ENCODE assay signal across 9 cellular contexts in the genomic region with DNA sequence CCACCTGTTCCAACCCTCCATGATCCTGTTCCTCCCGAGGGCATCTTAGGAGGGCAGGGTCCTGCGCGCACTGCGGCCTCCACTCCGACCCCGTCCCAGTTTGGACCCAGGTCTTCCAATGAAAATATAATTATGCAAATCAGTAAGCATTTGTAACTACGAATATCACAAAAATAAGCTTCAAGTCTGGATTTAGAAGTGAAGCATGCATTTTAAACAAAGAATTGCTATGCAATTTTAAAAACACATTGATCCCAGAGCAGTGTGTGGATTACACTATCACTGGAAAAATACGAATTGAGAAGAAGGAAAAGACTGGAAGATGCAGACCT. TPM values are rescaled to one million over a fixed set of nuclear protein-coding genes. Genes with fewer than 3 reads are reported as not detected.
A peak's percentile ranks its signal among the peaks of the same experiment; 100 is the strongest.
DNase-seq lines count a peak whose midpoint lies in the region; ATAC-seq, FAIRE-seq and TF ChIP-seq lines count a peak whose summit lies in the region.
"Had no signal": no experiment of that assay in that cellular context is flagged by ENCODE, and none has a peak within 500 bp of the region (broad histone marks: within the 10 kb centered on the region; RNA-seq: fewer than 3 reads in every experiment).

No MANE protein-coding gene starts in this region.

- H2BK20ac ChIP-seq in H1 (ENCODE audit: low read length) = no peak overlapping the region

- POLR2A ChIA-PET in H1 (lab: Charles Lee; ENCODE audit: partially characterized antibody) = interaction anchor here (0.6 to 2.4 kb wide), 9 partner anchors 9 to 790 kb away, joined by 3 to 18 read pairs (median 4); no protein-coding TSS in a partner anchor

- peak overlapping the region; percentile 87 to 98 (median 98) for H3K4me3 Mint-ChIP-seq in CD4-positive, CD25-positive, alpha-beta regulatory T cell

- H4K91ac ChIP-seq in H1 (replicated peaks; ENCODE audit: insufficient read length, low read length) = no peak overlapping the region

- no peak for TF ChIP-seq RAD21 in H1 (IDR thresholded peaks at IDR 0.05 in 1 of 2, conservative IDR thresholded peaks at IDR 0.05 in 1 of 2; ENCODE audit: low read depth in 2 of 2, low read length in 2 of 2)

- H3K36me3 Mint-ChIP-seq in CD4-positive, CD25-positive, alpha-beta regulatory T cell = peaks cover 17% of the 10 kb centered on the region

- peaks cover under 1% of the 10 kb centered on the region for H3K27me3 Mint-ChIP-seq in CD4-positive, CD25-positive, alpha-beta regulatory T cell

- no peak overlapping the region for H2BK15ac ChIP-seq in H1 (ENCODE audit: low read length)

- CTCF ChIA-PET in H1 (lab: Charles Lee; ENCODE audit: partially characterized antibody) = interaction anchor here (1.1 to 3.4 kb wide), 4 partner anchors 11 to 84 kb away, joined by 3 to 11 read pairs (median 7); no protein-coding TSS in a partner anchor

- TF ChIP-seq CTCF in NB4 (IDR thresholded peaks at IDR 0.05; ENCODE audit: low read depth, low read length) (no peak), H1 (IDR thresholded peaks at IDR 0.05; ENCODE audit: control extremely low read depth in 1 of 3, insufficient read depth in 1 of 3, low read depth in 1 of 3, low read length in 3 of 3) (no peak)

- peaks cover 55% of the 10 kb centered on the region for H3K4me1 ChIP-seq in CD4-positive, CD25-positive, alpha-beta regulatory T cell (ENCODE audit: control insufficient read depth, insufficient read depth, low read length, poor library complexity, severe bottlenecking)
- H3K4me1 ChIP-seq in H1 (replicated peaks in 1 of 4; ENCODE audit: control insufficient read depth in 3 of 4, insufficient read depth in 4 of 4, low read length in 3 of 4) (peaks cover 0 to 8% (median 4%) of the 10 kb centered on the region in 4 experiments; a peak in 4 of 7 replicates), neuron (ENCODE audit: insufficient read depth, low read length) (peaks cover 32% of the 10 kb centered on the region)

- no peak overlapping the region for H4K5ac ChIP-seq in H1 (ENCODE audit: insufficient read length, low read depth, low read length)

- TF ChIP-seq POLR2A in NB4 (IDR thresholded peaks at IDR 0.05; ENCODE audit: extremely low read depth, insufficient read length) = no peak
- TF ChIP-seq POLR2A in H1 (IDR thresholded peaks at IDR 0.05; ENCODE audit: control extremely low read depth in 1 of 2, low read depth in 2 of 2, low read length in 2 of 2) = no peak

- no peak overlapping the region for H2BK12ac ChIP-seq in H1 (ENCODE audit: low read depth, low read length)

- H3K4me2 ChIP-seq in H1 (ENCODE audit: insufficient read depth in 1 of 2, low read depth in 2 of 2, low read length in 2 of 2) = peak overlapping the region; percentile 66 to 94

- H2BK120ac ChIP-seq in H1 (replicated peaks; ENCODE audit: low read depth, low read length) = no peak overlapping the region

- peak overlapping the region; percentile 94 for H2BK5ac ChIP-seq in H1 (ENCODE audit: low read depth, low read length)

- no peak for DNase-seq in CD4-positive, CD25-positive, alpha-beta regulatory T cell
- DNase-seq in NB4 (ENCODE audit: low read depth) = no peak
- DNase-seq in H1 (ENCODE audit: low read depth in 1 of 2, low spot score in 2 of 2) = no peak
- no peak for DNase-seq in NCI-H526 (lab: John Stamatoyannopoulos, UW)
- DNase-seq in NCI-H2171 (lab: John Stamatoyannopoulos, UW) = no peak

- H3K79me2 ChIP-seq in H1 (ENCODE audit: control insufficient read depth in 1 of 2, insufficient read depth in 2 of 2, low read length in 2 of 2) = peaks cover 5 to 13% of the 10 kb centered on the region in 2 experiments; a peak in 2 of 4 replicates

- H3K56ac ChIP-seq in H1 (replicated peaks; ENCODE audit: insufficient read length, low read depth, low read length) = no peak overlapping the region

- H3K27me3 ChIP-seq in CD4-positive, CD25-positive, alpha-beta regulatory T cell (ENCODE audit: control insufficient read depth, insufficient read depth, low read length) = no peaks in the 10 kb centered on the region
- H3K27me3 ChIP-seq in H1 (replicated peaks in 1 of 4; ENCODE audit: control insufficient read depth in 3 of 4, extremely low read depth in 1 of 4, insufficient read depth in 3 of 4, low read length in 3 of 4) = no peaks in the 10 kb centered on the region
- no peaks in the 10 kb centered on the region for H3K27me3 ChIP-seq in neuron (ENCODE audit: insufficient read depth, low read length)

- H4K8ac ChIP-seq in H1 (ENCODE audit: extremely low read depth, insufficient read depth, low read length) = peak overlapping the region; percentile 86

- H3K23ac ChIP-seq in H1 (ENCODE audit: insufficient read length) = no peak overlapping the region

- no peaks in the 10 kb centered on the region for H3K9me3 Mint-ChIP-seq in CD4-positive, CD25-positive, alpha-beta regulatory T cell

- ATAC-seq in CD4-positive, CD25-positive, alpha-beta regulatory T cell (ENCODE audit: low read depth in 2 of 2) = no peak
- no peak for ATAC-seq in GM21528 (IDR thresholded peaks at IDR 0.05; ENCODE audit: low FRiP score, unreplicated experiment)
- ATAC-seq in GM21737 (IDR thresholded peaks at IDR 0.05; ENCODE audit: unreplicated experiment) = no peak

- H3K4ac ChIP-seq in H1 (replicated peaks; ENCODE audit: insufficient read length, low read depth, low read length) = no peak overlapping the region

- H3K27ac Mint-ChIP-seq in CD4-positive, CD25-positive, alpha-beta regulatory T cell = peak overlapping the region; percentile 53 to 97 (median 93)

- H3K79me1 ChIP-seq in H1 (ENCODE audit: low read depth, low read length) = no peaks in the 10 kb centered on the region

- H3K36me3 ChIP-seq in CD4-positive, CD25-positive, alpha-beta regulatory T cell (ENCODE audit: control insufficient read depth, insufficient read depth, low read length) = peaks cover 3% of the 10 kb centered on the region
- H3K36me3 ChIP-seq in H1 (ENCODE audit: control insufficient read depth in 2 of 4, insufficient read depth in 4 of 4, low read length in 3 of 4) (peaks cover 0 to 13% (median 1%) of the 10 kb centered on the region in 4 experiments; a peak in 2 of 8 replicates), neuron (ENCODE audit: insufficient read depth, low read length) (peaks cover 21% of the 10 kb centered on the region)

- H3K4me3 ChIP-seq in CD4-positive, CD25-positive, alpha-beta regulatory T cell (ENCODE audit: low read depth, low read length) = peak overlapping the region; percentile 83
- H3K4me3 ChIP-seq in NB4 (ENCODE audit: low read depth, low read length) = peak overlapping the region; percentile 93
- peak overlapping the region; percentile 80 to 98 (median 88) for H3K4me3 ChIP-seq in H1 (ENCODE audit: extremely low read depth in 1 of 4, insufficient read depth in 2 of 4, low read depth in 3 of 4, low read length in 4 of 4)
- H3K4me3 ChIP-seq in neuron (ENCODE audit: low read length) = peak overlapping the region; percentile 72

- H3K14ac ChIP-seq in H1 (ENCODE audit: insufficient read length) = no peak overlapping the region

- H3K4me1 Mint-ChIP-seq in CD4-positive, CD25-positive, alpha-beta regulatory T cell = peaks cover 37 to 78% (median 56%) of the 10 kb centered on the region in 4 donors

- TF ChIP-seq EP300 in H1 (IDR thresholded peaks at IDR 0.05; ENCODE audit: borderline replicate concordance in 1 of 2, low read depth in 2 of 2, low read length in 2 of 2) = no peak

- H3K23me2 ChIP-seq in H1 (ENCODE audit: low read depth, low read length) = peaks cover 4% of the 10 kb centered on the region; the same call in 1 of the 2 replicates

- H2AFZ ChIP-seq in H1 (ENCODE audit: low read length) (0 out of 2 replicates have a peak overlapping the region, but pooled peaks have one; percentile 98), neuron (ENCODE audit: low read depth, low read length) (peak overlapping the region; percentile 1)

- no peak overlapping the region for H3K18ac ChIP-seq in H1 (ENCODE audit: extremely low read depth, low read length)

- H3K9me3 ChIP-seq in CD4-positive, CD25-positive, alpha-beta regulatory T cell (ENCODE audit: control insufficient read depth in 2 of 2, low read length in 2 of 2) = no peaks in the 10 kb centered on the region
- H3K9me3 ChIP-seq in H1 (ENCODE audit: insufficient read depth in 2 of 2, low read depth in 1 of 2, low read length in 1 of 2) (no peaks in the 10 kb centered on the region), neuron (ENCODE audit: low read length) (no peaks in the 10 kb centered on the region)

- whole genome bisulfite sequencing in H1 (ENCODE audit: extremely low coverage in 1 of 2, insufficient coverage in 1 of 2, insufficient read length in 1 of 2, insufficient replicate concordance in 2 of 2, low coverage in 1 of 2, low lambda C conversion rate in 2 of 2, missing lambda C conversion rate in 1 of 2), 2 experiments = 33% methylated on average over 8 of the region's 8 CpGs; no CpG with 5 or more reads in 1 of the 2 experiments

- no peak overlapping the region for H2AK5ac ChIP-seq in H1 (ENCODE audit: low read depth, low read length)

- FAIRE-seq in H1 (lab: Jason Lieb, UNC) = no peak
- FAIRE-seq: TTC549 had no signal

- peaks cover 0 to 4% of the 10 kb centered on the region in 2 experiments for H4K20me1 ChIP-seq in H1 (replicated peaks in 1 of 2; ENCODE audit: control insufficient read depth in 1 of 2, insufficient read depth in 2 of 2, low read length in 2 of 2)

- peak overlapping the region; percentile 92 for H3K27ac ChIP-seq in CD4-positive, CD25-positive, alpha-beta regulatory T cell (ENCODE audit: insufficient read depth, low read length, poor library complexity, severe bottlenecking)
- no peak overlapping the region for H3K27ac ChIP-seq in H1 (ENCODE audit: low read depth, low read length)

- H3K9ac ChIP-seq in H1 (replicated peaks in 1 of 4; ENCODE audit: extremely low read depth in 1 of 4, low read depth in 3 of 4, low read length in 3 of 4) = peak overlapping the region in 3 of 4 experiments; percentile 7 to 79 (median 76); a peak in 3 of 7 replicates

RNA-seq across cellular contexts. Expression of gene PRMT2, which starts 0.7 kb away (rescaled TPM):
- 90.4 TPM for total RNA-seq in CD4-positive, CD25-positive, alpha-beta regulatory T cell
- polyA plus RNA-seq in CD4-positive, CD25-positive, alpha-beta regulatory T cell = 100 to 1,000 TPM; 129 to 202 (median 176) TPM
- 45.8 and 47.2 TPM in 2 replicates for total RNA-seq in H1 (2021; fragmentation: NEBNext Ultra II Directional; extraction: Animal tissue kit (Norgen Biotek cat#: 25700))
- polyA plus RNA-seq in H1 (2011; rRNA removed) = 59.2 and 72.2 TPM in 2 replicates
- 80.9 TPM for polyA plus RNA-seq in H1 (2011; cell fraction: cytosol; rRNA removed)
- 94.3 TPM for polyA plus RNA-seq in H1 (2011; cell fraction: nucleus; rRNA removed)
- polyA plus RNA-seq in H1 (2012, experiment 1 of 2) = 48.7 to 64.9 TPM (median 59.2 TPM) in 4 replicates
- polyA plus RNA-seq in H1 (2012, experiment 2 of 2) = 20.8 TPM
- 27.6 TPM for polyA plus RNA-seq in H1 (2013, experiment 1 of 2)
- polyA plus RNA-seq in H1 (2013, experiment 2 of 2) = 27.7 TPM
- polyA minus RNA-seq in H1 (2011; rRNA and poly(A)+ RNA removed) = 55.1 and 56.6 TPM in 2 replicates
- polyA minus RNA-seq in H1 (2011; cell fraction: cytosol; rRNA and poly(A)+ RNA removed) = 16.7 TPM
- polyA minus RNA-seq in H1 (2011; cell fraction: nucleus; rRNA and poly(A)+ RNA removed) = 34.1 TPM

RNA-seq across cellular contexts. Expression of gene S100B, which starts 31.3 kb away (rescaled TPM):
- total RNA-seq in CD4-positive, CD25-positive, alpha-beta regulatory T cell = not detected
- polyA plus RNA-seq in CD4-positive, CD25-positive, alpha-beta regulatory T cell = under 1 TPM in 1 of 4 donors, not detected in 3; 0.54 TPM
- 0.38 and 0.69 TPM in 2 replicates for total RNA-seq in H1 (2021; fragmentation: NEBNext Ultra II Directional; extraction: Animal tissue kit (Norgen Biotek cat#: 25700))
- polyA plus RNA-seq in H1 (2011; rRNA removed) = 0.36 and 0.47 TPM in 2 replicates
- 0.66 TPM for polyA plus RNA-seq in H1 (2011; cell fraction: cytosol; rRNA removed)
- polyA plus RNA-seq in H1 (2011; cell fraction: nucleus; rRNA removed) = 0.19 TPM
- 0.23 to 1.3 TPM (median 0.77 TPM) in 4 replicates for polyA plus RNA-seq in H1 (2012, experiment 1 of 2)
- not detected for polyA plus RNA-seq in H1 (2012, experiment 2 of 2)
- polyA plus RNA-seq in H1 (2013, experiment 1 of 2) = 0.63 TPM
- polyA plus RNA-seq in H1 (2013, experiment 2 of 2) = 0.55 TPM
- polyA minus RNA-seq in H1 (2011; rRNA and poly(A)+ RNA removed) = 0.38 TPM in 1 of 2 replicates, not detected in the other
- polyA minus RNA-seq in H1 (2011; cell fraction: cytosol; rRNA and poly(A)+ RNA removed) = not detected
- polyA minus RNA-seq in H1 (2011; cell fraction: nucleus; rRNA and poly(A)+ RNA removed) = 0.80 TPM
